Comparison of ENCODE assay signal across 1 cellular context in genomic region chr15:68818088-68818670, GRCh38.
TF ChIP-seq lines count a peak whose summit lies in the region.

No MANE protein-coding gene starts in this region.

TF ChIP-seq in IMR-90, 13 proteins besides CTCF, POLR2A, EP300 and RAD21 (continued from another document):
- TF ChIP-seq MAZ (IDR thresholded peaks at IDR 0.05; ENCODE audit: borderline replicate concordance, low read depth, low read length) (peak; percentile 9; the same call in 1 of the 2 replicates), MXI1 (IDR thresholded peaks at IDR 0.05; ENCODE audit: borderline replicate concordance, low read depth, low read length) (peak; percentile 65; the same call in 1 of the 2 replicates)
